In the genomic region with DNA sequence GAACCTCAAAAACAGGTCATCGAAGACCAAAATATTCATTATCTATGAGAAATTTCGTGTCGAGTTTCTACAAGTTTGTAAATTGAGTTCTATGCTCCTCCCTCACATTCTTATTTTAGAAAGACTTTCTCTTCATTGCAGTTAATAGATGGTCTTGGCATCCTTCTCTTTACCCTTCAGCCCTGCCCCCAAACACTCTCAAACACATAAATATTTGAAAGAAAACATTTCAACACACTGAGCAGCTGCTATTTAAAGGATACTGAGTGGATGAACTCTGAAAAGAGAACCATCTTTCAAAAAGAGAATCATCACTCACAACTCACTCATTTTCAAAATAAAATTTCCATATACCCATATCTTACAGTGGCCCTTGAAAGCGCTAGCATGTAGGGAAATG, we compare ENCODE assay signal across 18 cellular contexts.
DNase-seq lines count a peak whose midpoint lies in the region; ATAC-seq and TF ChIP-seq lines count a peak whose summit lies in the region.
"Had no signal": no experiment of that assay in that cellular context is flagged by ENCODE, and none has a peak within 500 bp of the region (broad histone marks: within the 10 kb centered on the region; RNA-seq: fewer than 3 reads in every experiment).

No MANE protein-coding gene starts in this region.

- POLR2A ChIA-PET in IMR-90 (lab: Charles Lee; ENCODE audit: unreplicated experiment), result no interaction called here

- in situ Hi-C loops in IMR-90 (cut with MboI; ENCODE audit: low sequenced_read_pairs), result no loop called here

- H3K4me2 ChIP-seq in IMR-90 (ENCODE audit: low read depth, low read length), result peak overlapping the region; percentile 48
- H3K4me2 ChIP-seq: KMS-11 had no signal

- no peak for TF ChIP-seq RAD21 in IMR-90 (IDR thresholded peaks at IDR 0.05; ENCODE audit: low read length)

- H3K9me1 ChIP-seq in IMR-90 (ENCODE audit: insufficient read depth, low read length), result peaks cover 12% of the 10 kb centered on the region

- intact Hi-C loops in IMR-90 (cut with micrococcal nuclease), result no loop called here
- intact Hi-C loops in right lobe of liver (cut with DNase I), result no loop called here

- H3K4me1 Mint-ChIP-seq in chondrocyte (ENCODE audit: low read depth), result peaks cover 64% of the 10 kb centered on the region
- H3K4me1 Mint-ChIP-seq: B cell had no signal

- DNase-seq in IMR-90, result peak; percentile 56
- no peak for DNase-seq in chondrocyte (ENCODE audit: low spot score)
- no peak for DNase-seq in right lobe of liver
- DNase-seq in thoracic aorta (ENCODE audit: low spot score), result no peak
- no peak for DNase-seq in foreskin melanocyte
- no peak for DNase-seq in SKM-1 (lab: John Stamatoyannopoulos, UW; ENCODE audit: unreplicated experiment)
- DNase-seq: ACHN; Calu3; CD4-positive, alpha-beta T cell; DMS79 treated with DMSO at 0.1 percent for 48 hours; GF-D8; MM.1S; NCI-H1105; NCI-H1694 treated with DMSO at 0.1 percent for 48 hours; Right ventricle myocardium superior had no signal

- H4K8ac ChIP-seq in IMR-90 (ENCODE audit: low read depth in 2 of 2, low read length in 2 of 2), result no peak overlapping the region

- peaks cover 21% of the 10 kb centered on the region for H3K36me3 ChIP-seq in IMR-90 (ENCODE audit: control insufficient read depth, insufficient read depth, low read length)
- peaks cover 0 to 9% (median 3%) of the 10 kb centered on the region in 4 donors for H3K36me3 ChIP-seq in right lobe of liver
- peaks cover 26% of the 10 kb centered on the region for H3K36me3 ChIP-seq in thoracic aorta

- H3K14ac ChIP-seq in IMR-90 (replicated peaks; ENCODE audit: low read depth, low read length), result no peak overlapping the region

- no peak overlapping the region for H3K27ac ChIP-seq in IMR-90 (ENCODE audit: insufficient read depth, low read length)
- H3K27ac ChIP-seq in right lobe of liver, result peak overlapping the region in 2 of 3 donors; percentile 56 to 62
- H3K27ac ChIP-seq in thoracic aorta, result peak overlapping the region; percentile 44 to 61
- H3K27ac ChIP-seq: KMS-11 had no signal

- CTCF ChIA-PET in IMR-90 (lab: Yijun Ruan, JAX), result interaction anchor here (0.6 kb wide), 1 partner anchor 179 kb away, joined by 4 read pairs; no protein-coding TSS in a partner anchor

- no peaks in the 10 kb centered on the region for H3K27me3 Mint-ChIP-seq in chondrocyte (ENCODE audit: low read depth)

- H3K56ac ChIP-seq in IMR-90 (ENCODE audit: extremely low read depth, insufficient read depth, low read length), result no peak overlapping the region

- H3K4ac ChIP-seq in IMR-90 (ENCODE audit: low read depth, low read length), result no peak overlapping the region

- peak overlapping the region; percentile 27; the same call in 1 of the 2 replicates for H2BK20ac ChIP-seq in IMR-90 (ENCODE audit: low read depth, low read length)

- peaks cover 7% of the 10 kb centered on the region; the same call in 1 of the 2 replicates for H4K20me1 ChIP-seq in IMR-90 (ENCODE audit: insufficient read depth, low read length)

- no peaks in the 10 kb centered on the region for H3K27me3 ChIP-seq in IMR-90 (ENCODE audit: control insufficient read depth, insufficient read depth, low read length)
- H3K27me3 ChIP-seq in right lobe of liver, result no peaks in the 10 kb centered on the region
- no peaks in the 10 kb centered on the region for H3K27me3 ChIP-seq in thoracic aorta (replicated peaks; ENCODE audit: insufficient read depth)

- no peak for TF ChIP-seq POLR2A in IMR-90 (IDR thresholded peaks at IDR 0.05; ENCODE audit: low read depth, low read length)
- no peak for TF ChIP-seq POLR2A in right lobe of liver (IDR thresholded peaks at IDR 0.05)

- peak overlapping the region; percentile 85; the same call in 1 of the 2 replicates for H3K18ac ChIP-seq in IMR-90 (ENCODE audit: low read depth, low read length)

- H3K79me1 ChIP-seq in IMR-90 (ENCODE audit: low read depth in 1 of 2, low read length in 2 of 2), result peaks cover 9 to 27% of the 10 kb centered on the region in 2 experiments; a peak in 3 of 4 replicates

- peak overlapping the region; percentile 79 for H3K27ac Mint-ChIP-seq in chondrocyte (ENCODE audit: unreplicated experiment)
- H3K27ac Mint-ChIP-seq: B cell; CD4-positive, alpha-beta T cell had no signal

- no CpG with 5 or more reads among the region's 4 CpGs for WGBS in IMR-90 (ENCODE audit: extremely low coverage in 2 of 2, insufficient read length in 1 of 2), 2 experiments
- WGBS in right lobe of liver (ENCODE audit: insufficient coverage, low coverage, low lambda C conversion rate, missing lambda C conversion rate), result 79% methylated on average over 4 of the region's 4 CpGs

- dilution Hi-C loops in IMR-90 (cut with HindIII; ENCODE audit: low sequenced_read_pairs, unreplicated experiment), result no loop called here

- H2BK5ac ChIP-seq in IMR-90 (ENCODE audit: low read depth, low read length, poor library complexity, severe bottlenecking), result peak overlapping the region; percentile 41

- no peak overlapping the region for H4K5ac ChIP-seq in IMR-90 (ENCODE audit: low read depth, low read length)

- H4K91ac ChIP-seq in IMR-90 (ENCODE audit: insufficient read depth, low read depth, low read length), result no peak overlapping the region

- peak; percentile 69 for ATAC-seq in IMR-90 (ENCODE audit: low read depth)
- ATAC-seq in right lobe of liver, result no peak
- ATAC-seq in thoracic aorta (ENCODE audit: insufficient number of reproducible peaks, low FRiP score, low read depth), result no peak
- no peak for ATAC-seq in HG02623 (IDR thresholded peaks at IDR 0.05; ENCODE audit: unreplicated experiment)

- H3K4me3 Mint-ChIP-seq in chondrocyte (ENCODE audit: unreplicated experiment), result no peak overlapping the region
- H3K4me3 Mint-ChIP-seq: B cell; CD4-positive, alpha-beta T cell had no signal

- no peaks in the 10 kb centered on the region for H3K9me3 ChIP-seq in IMR-90 (ENCODE audit: control insufficient read depth, insufficient read depth, low read length)
- H3K9me3 ChIP-seq in right lobe of liver, result no peaks in the 10 kb centered on the region
- no peaks in the 10 kb centered on the region for H3K9me3 ChIP-seq in thoracic aorta

- H3K9ac ChIP-seq in IMR-90 (ENCODE audit: low read depth, low read length), result no peak overlapping the region
- H3K9ac ChIP-seq: KMS-11 had no signal

- TF ChIP-seq CTCF in IMR-90 (conservative IDR thresholded peaks at IDR 0.05; ENCODE audit: low read depth, low read length) (no peak), chondrocyte (IDR thresholded peaks at IDR 0.05) (no peak), right lobe of liver (IDR thresholded peaks at IDR 0.05) (no peak), thoracic aorta (IDR thresholded peaks at IDR 0.05) (no peak)

- no peak overlapping the region for H2AFZ ChIP-seq in IMR-90 (replicated peaks; ENCODE audit: low read length, poor library complexity)

- H3K23ac ChIP-seq in IMR-90 (ENCODE audit: low read depth, low read length), result no peak overlapping the region

- peaks cover 19% of the 10 kb centered on the region for H3K4me1 ChIP-seq in IMR-90 (ENCODE audit: control insufficient read depth, insufficient read depth, low read length)
- H3K4me1 ChIP-seq in right lobe of liver, result peaks cover 0 to 19% (median 3%) of the 10 kb centered on the region in 4 donors
- H3K4me1 ChIP-seq in thoracic aorta (ENCODE audit: control insufficient read depth in 1 of 2, low read depth in 2 of 2), result peaks cover 23 to 59% of the 10 kb centered on the region in 2 donors

- H2AK5ac ChIP-seq in IMR-90 (ENCODE audit: low read depth, low read length), result no peak overlapping the region

- BruUV-seq in IMR-90 (replicated peaks; lab: Mats Ljungman, UMichigan), result no TSS peak

- H2BK15ac ChIP-seq in IMR-90 (ENCODE audit: low read depth, low read length), result no peak overlapping the region

- H3K9me3 Mint-ChIP-seq in chondrocyte (ENCODE audit: low read depth), result no peaks in the 10 kb centered on the region
- H3K9me3 Mint-ChIP-seq: CD4-positive, alpha-beta T cell had no signal

- H3K4me3 ChIP-seq in IMR-90 (ENCODE audit: insufficient read depth, low read depth, low read length), result no peak overlapping the region
- no peak overlapping the region for H3K4me3 ChIP-seq in right lobe of liver
- no peak overlapping the region for H3K4me3 ChIP-seq in thoracic aorta

- H2AK9ac ChIP-seq in IMR-90 (replicated peaks; ENCODE audit: low read depth, low read length, poor library complexity), result no peak overlapping the region

- no peak overlapping the region for H2BK120ac ChIP-seq in IMR-90 (ENCODE audit: low read depth, low read length)

- peaks cover 56% of the 10 kb centered on the region for H3K36me3 Mint-ChIP-seq in chondrocyte (ENCODE audit: low read depth)

TF ChIP-seq in IMR-90, 13 proteins besides CTCF, POLR2A, EP300 and RAD21 (continues in another document):
- TF ChIP-seq FOS (IDR thresholded peaks at IDR 0.05; ENCODE audit: low read depth, low read length) (no peak), MAFK (IDR thresholded peaks at IDR 0.05; ENCODE audit: low read depth, low read length) (no peak), SMC3 (IDR thresholded peaks at IDR 0.05; ENCODE audit: low read depth, low read length) (no peak), RCOR1 (IDR thresholded peaks at IDR 0.05; ENCODE audit: insufficient replicate concordance, low read length) (no peak), MXI1 (IDR thresholded peaks at IDR 0.05; ENCODE audit: borderline replicate concordance, low read depth, low read length) (no peak), CHD1 (IDR thresholded peaks at IDR 0.05; ENCODE audit: low read depth, low read length) (no peak), BHLHE40 (IDR thresholded peaks at IDR 0.05; ENCODE audit: low read depth, low read length) (no peak), NFE2L2 (IDR thresholded peaks at IDR 0.05; ENCODE audit: low read depth, low read length) (no peak), RFX5 (IDR thresholded peaks at IDR 0.05; ENCODE audit: low read depth, low read length) (no peak)
- TF ChIP-seq, protein P1, sequence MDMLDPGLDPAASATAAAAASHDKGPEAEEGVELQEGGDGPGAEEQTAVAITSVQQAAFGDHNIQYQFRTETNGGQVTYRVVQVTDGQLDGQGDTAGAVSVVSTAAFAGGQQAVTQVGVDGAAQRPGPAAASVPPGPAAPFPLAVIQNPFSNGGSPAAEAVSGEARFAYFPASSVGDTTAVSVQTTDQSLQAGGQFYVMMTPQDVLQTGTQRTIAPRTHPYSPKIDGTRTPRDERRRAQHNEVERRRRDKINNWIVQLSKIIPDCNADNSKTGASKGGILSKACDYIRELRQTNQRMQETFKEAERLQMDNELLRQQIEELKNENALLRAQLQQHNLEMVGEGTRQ (IDR thresholded peaks at IDR 0.05; ENCODE audit: low read depth, low read length), result no peak
- TF ChIP-seq, protein P2, sequence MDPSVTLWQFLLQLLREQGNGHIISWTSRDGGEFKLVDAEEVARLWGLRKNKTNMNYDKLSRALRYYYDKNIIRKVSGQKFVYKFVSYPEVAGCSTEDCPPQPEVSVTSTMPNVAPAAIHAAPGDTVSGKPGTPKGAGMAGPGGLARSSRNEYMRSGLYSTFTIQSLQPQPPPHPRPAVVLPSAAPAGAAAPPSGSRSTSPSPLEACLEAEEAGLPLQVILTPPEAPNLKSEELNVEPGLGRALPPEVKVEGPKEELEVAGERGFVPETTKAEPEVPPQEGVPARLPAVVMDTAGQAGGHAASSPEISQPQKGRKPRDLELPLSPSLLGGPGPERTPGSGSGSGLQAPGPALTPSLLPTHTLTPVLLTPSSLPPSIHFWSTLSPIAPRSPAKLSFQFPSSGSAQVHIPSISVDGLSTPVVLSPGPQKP (IDR thresholded peaks at IDR 0.05; ENCODE audit: borderline replicate concordance, low read depth, low read length), result no peak
